ENCODE assay signal across 8 cellular contexts in genomic region chr11:67352546-67353316, GRCh38. TPM values are rescaled to one million over a fixed set of nuclear protein-coding genes. Genes with fewer than 3 reads are reported as not detected.
A peak's percentile ranks its signal among the peaks of the same experiment; 100 is the strongest.
DNase-seq lines count a peak whose midpoint lies in the region; ATAC-seq, FAIRE-seq and TF ChIP-seq lines count a peak whose summit lies in the region.

No MANE protein-coding gene starts in this region.

- no peaks in the 10 kb centered on the region for H3K36me3 ChIP-seq in SJCRH30
- no peaks in the 10 kb centered on the region for H3K36me3 ChIP-seq in H1 (ENCODE audit: control insufficient read depth in 2 of 4, insufficient read depth in 4 of 4, low read length in 3 of 4)
- no peaks in the 10 kb centered on the region for H3K36me3 ChIP-seq in muscle layer of colon (ENCODE audit: insufficient read depth, low read length)

- H3K27me3 ChIP-seq in SJCRH30 = no peaks in the 10 kb centered on the region
- H3K27me3 ChIP-seq in H1 (replicated peaks in 1 of 4; ENCODE audit: control insufficient read depth in 3 of 4, extremely low read depth in 1 of 4, insufficient read depth in 3 of 4, low read length in 3 of 4) = no peaks in the 10 kb centered on the region; a peak in 1 of 7 replicates
- no peaks in the 10 kb centered on the region for H3K27me3 ChIP-seq in muscle layer of colon (ENCODE audit: control insufficient read depth in 1 of 2, insufficient read depth in 2 of 2, low read length in 2 of 2)

- DNase-seq in AML-193 (lab: John Stamatoyannopoulos, UW) (peak; percentile 27 to 34), SJCRH30 (no peak), H1 (ENCODE audit: low read depth in 1 of 2, low spot score in 2 of 2) (no peak), dedifferentiated amniotic fluid mesenchymal stem cell (ENCODE audit: extremely low spot score) (no peak), globus pallidus (ENCODE audit: low spot score) (no peak)

- peak overlapping the region; percentile 69; the same call in 1 of the 2 replicates for H4K8ac ChIP-seq in H1 (ENCODE audit: extremely low read depth, insufficient read depth, low read length)

- no peak overlapping the region for H3K56ac ChIP-seq in H1 (replicated peaks; ENCODE audit: insufficient read length, low read depth, low read length)

- no peak overlapping the region for H3K23ac ChIP-seq in H1 (ENCODE audit: insufficient read length)

- peak overlapping the region; percentile 72 for H2BK15ac ChIP-seq in H1 (ENCODE audit: low read length)

- H3K4me3 ChIP-seq in SJCRH30 (peak overlapping the region; percentile 57), H1 (ENCODE audit: extremely low read depth in 1 of 4, insufficient read depth in 2 of 4, low read depth in 3 of 4, low read length in 4 of 4) (peak overlapping the region; percentile 57 to 78 (median 73)), muscle layer of colon (ENCODE audit: low read depth in 1 of 2, low read length in 2 of 2) (peak overlapping the region; percentile 89 to 93)

- H3K4me1 ChIP-seq in SJCRH30 (peaks cover 38% of the 10 kb centered on the region), H1 (replicated peaks in 1 of 4; ENCODE audit: control insufficient read depth in 3 of 4, insufficient read depth in 4 of 4, low read length in 3 of 4) (peaks cover 0 to 18% (median 15%) of the 10 kb centered on the region in 4 experiments; a peak in 6 of 7 replicates), muscle layer of colon (ENCODE audit: insufficient read depth, low read length) (peaks cover 52% of the 10 kb centered on the region)

- peak overlapping the region; percentile 90 to 94 for H3K4me2 ChIP-seq in H1 (ENCODE audit: insufficient read depth in 1 of 2, low read depth in 2 of 2, low read length in 2 of 2)

- no peaks in the 10 kb centered on the region for H3K79me2 ChIP-seq in H1 (ENCODE audit: control insufficient read depth in 1 of 2, insufficient read depth in 2 of 2, low read length in 2 of 2)

- H3K9ac ChIP-seq in H1 (replicated peaks in 1 of 4; ENCODE audit: extremely low read depth in 1 of 4, low read depth in 3 of 4, low read length in 3 of 4) (peak overlapping the region in 3 of 4 experiments; percentile 41 to 62 (median 51); a peak in 5 of 7 replicates), muscle layer of colon (ENCODE audit: low read length) (peak overlapping the region; percentile 83)

- H4K91ac ChIP-seq in H1 (replicated peaks; ENCODE audit: insufficient read length, low read length) = peak overlapping the region; percentile 11

- H3K27ac ChIP-seq in SJCRH30 (peak overlapping the region; percentile 100), H1 (ENCODE audit: low read depth, low read length) (peak overlapping the region; percentile 72; the same call in 1 of the 2 replicates), muscle layer of colon (ENCODE audit: low read depth, low read length) (peak overlapping the region; percentile 98)

- H3K9me3 ChIP-seq in SJCRH30 (replicated peaks) (no peaks in the 10 kb centered on the region), H1 (ENCODE audit: insufficient read depth in 2 of 2, low read depth in 1 of 2, low read length in 1 of 2) (no peaks in the 10 kb centered on the region), muscle layer of colon (ENCODE audit: low read length) (no peaks in the 10 kb centered on the region)

- TF ChIP-seq POLR2A in H1 (IDR thresholded peaks at IDR 0.05; ENCODE audit: control extremely low read depth in 1 of 2, low read depth in 2 of 2, low read length in 2 of 2) = no peak

- H2BK5ac ChIP-seq in H1 (ENCODE audit: low read depth, low read length) = peak overlapping the region; percentile 76

- no peak for TF ChIP-seq CTCF in H1 (IDR thresholded peaks at IDR 0.05; ENCODE audit: control extremely low read depth in 1 of 3, insufficient read depth in 1 of 3, low read depth in 1 of 3, low read length in 3 of 3)

- H3K79me1 ChIP-seq in H1 (ENCODE audit: low read depth, low read length) = peaks cover 2% of the 10 kb centered on the region; the same call in 1 of the 2 replicates

- H4K5ac ChIP-seq in H1 (ENCODE audit: insufficient read length, low read depth, low read length) = peak overlapping the region; percentile 95

- no peak overlapping the region for H2AK5ac ChIP-seq in H1 (ENCODE audit: low read depth, low read length)

- WGBS in H1 (ENCODE audit: extremely low coverage in 1 of 2, insufficient coverage in 1 of 2, insufficient read length in 1 of 2, insufficient replicate concordance in 2 of 2, low coverage in 1 of 2, low lambda C conversion rate in 2 of 2, missing lambda C conversion rate in 1 of 2), 2 experiments = 35% methylated on average over 23 of the region's 25 CpGs; no CpG with 5 or more reads in 1 of the 2 experiments

- no peak overlapping the region for H3K14ac ChIP-seq in H1 (ENCODE audit: insufficient read length)

- peaks cover 0 to 3% of the 10 kb centered on the region in 2 experiments for H4K20me1 ChIP-seq in H1 (replicated peaks in 1 of 2; ENCODE audit: control insufficient read depth in 1 of 2, insufficient read depth in 2 of 2, low read length in 2 of 2)

- POLR2A ChIA-PET in H1 (lab: Charles Lee; ENCODE audit: partially characterized antibody) = interaction anchor here (0.7 to 3.4 kb wide), 17 partner anchors 14 to 231 kb away, joined by 3 to 16 read pairs (median 4); partner anchors contain the start of genes GSTP1 and RAD9A

- peak overlapping the region; percentile 60; the same call in 1 of the 2 replicates for H3K18ac ChIP-seq in H1 (ENCODE audit: extremely low read depth, low read length)

- no peak overlapping the region for H2BK20ac ChIP-seq in H1 (ENCODE audit: low read length)

- no peak for FAIRE-seq in H1 (lab: Jason Lieb, UNC)

- CTCF ChIA-PET in H1 (lab: Charles Lee; ENCODE audit: partially characterized antibody) = interaction anchor here (0.7 to 20.0 kb wide), 10 partner anchors 9 to 195 kb away, joined by 3 to 1305 read pairs (median 19); partner anchors contain the start of genes CLCF1, PPP1CA, RAD9A and TBC1D10C

- no peak overlapping the region for H2BK120ac ChIP-seq in H1 (replicated peaks; ENCODE audit: low read depth, low read length)

- H2BK12ac ChIP-seq in H1 (ENCODE audit: low read depth, low read length) = no peak overlapping the region

- TF ChIP-seq RAD21 in H1 (IDR thresholded peaks at IDR 0.05 in 1 of 2, conservative IDR thresholded peaks at IDR 0.05 in 1 of 2; ENCODE audit: low read depth in 2 of 2, low read length in 2 of 2) = no peak

- H3K4ac ChIP-seq in H1 (replicated peaks; ENCODE audit: insufficient read length, low read depth, low read length) = no peak overlapping the region

- ATAC-seq in GM18868 (IDR thresholded peaks at IDR 0.05; ENCODE audit: unreplicated experiment) (peak; percentile 2), HG03342 (IDR thresholded peaks at IDR 0.05; ENCODE audit: unreplicated experiment) (peak; percentile 17)

- no peak overlapping the region for H2AFZ ChIP-seq in H1 (ENCODE audit: low read length)

- TF ChIP-seq EP300 in H1 (IDR thresholded peaks at IDR 0.05; ENCODE audit: borderline replicate concordance in 1 of 2, low read depth in 2 of 2, low read length in 2 of 2) = no peak

- peaks cover 8% of the 10 kb centered on the region; the same call in 1 of the 2 replicates for H3K23me2 ChIP-seq in H1 (ENCODE audit: low read depth, low read length)

RNA-seq across cellular contexts. Expression of gene POLD4, which starts 0.6 kb away (rescaled TPM):
- 35.4 and 37.5 TPM in 2 replicates for total RNA-seq in SJCRH30 (2014; rRNA removed; shearing (Covaris generic))
- total RNA-seq in H1 (2021; fragmentation: NEBNext Ultra II Directional; extraction: Animal tissue kit (Norgen Biotek cat#: 25700)) = 18.5 and 21.2 TPM in 2 replicates
- 46.7 and 72.0 TPM in 2 replicates for polyA plus RNA-seq in H1 (2011; rRNA removed)
- polyA plus RNA-seq in H1 (2011; cell fraction: cytosol; rRNA removed) = 40.6 TPM
- polyA plus RNA-seq in H1 (2011; cell fraction: nucleus; rRNA removed) = 35.3 TPM
- polyA plus RNA-seq in H1 (2012, experiment 1 of 2) = 18.8 to 31.5 TPM (median 27.6 TPM) in 4 replicates
- 33.8 TPM for polyA plus RNA-seq in H1 (2012, experiment 2 of 2)
- polyA plus RNA-seq in H1 (2013, experiment 1 of 2) = 25.0 TPM
- polyA plus RNA-seq in H1 (2013, experiment 2 of 2) = 25.1 TPM
- polyA minus RNA-seq in H1 (2011; rRNA and poly(A)+ RNA removed) = 6.8 and 7.2 TPM in 2 replicates
- 12.2 TPM for polyA minus RNA-seq in H1 (2011; cell fraction: cytosol; rRNA and poly(A)+ RNA removed)
- 11.0 TPM for polyA minus RNA-seq in H1 (2011; cell fraction: nucleus; rRNA and poly(A)+ RNA removed)

RNA-seq across cellular contexts. Expression of gene CLCF1, which starts 20.7 kb away (rescaled TPM):
- 5.2 and 6.1 TPM in 2 replicates for total RNA-seq in SJCRH30 (2014; rRNA removed; shearing (Covaris generic))
- total RNA-seq in H1 (2021; fragmentation: NEBNext Ultra II Directional; extraction: Animal tissue kit (Norgen Biotek cat#: 25700)) = 0.32 and 0.57 TPM in 2 replicates
- polyA plus RNA-seq in H1 (2011; rRNA removed) = 1.2 and 2.6 TPM in 2 replicates
- 1.0 TPM for polyA plus RNA-seq in H1 (2011; cell fraction: cytosol; rRNA removed)
- polyA plus RNA-seq in H1 (2011; cell fraction: nucleus; rRNA removed) = 2.7 TPM
- 0.81 to 1.2 TPM (median 1.0 TPM) in 4 replicates for polyA plus RNA-seq in H1 (2012, experiment 1 of 2)
- polyA plus RNA-seq in H1 (2012, experiment 2 of 2) = 0.81 TPM
- 0.95 TPM for polyA plus RNA-seq in H1 (2013, experiment 1 of 2)
- 0.66 TPM for polyA plus RNA-seq in H1 (2013, experiment 2 of 2)
- polyA minus RNA-seq in H1 (2011; rRNA and poly(A)+ RNA removed) = 0.54 TPM in 2 replicates
- polyA minus RNA-seq in H1 (2011; cell fraction: cytosol; rRNA and poly(A)+ RNA removed) = not detected
- polyA minus RNA-seq in H1 (2011; cell fraction: nucleus; rRNA and poly(A)+ RNA removed) = 0.40 TPM

RNA-seq across cellular contexts. Expression of gene RAD9A, which starts 39.1 kb away (rescaled TPM):
- total RNA-seq in SJCRH30 (2014; rRNA removed; shearing (Covaris generic)) = 9.4 and 11.7 TPM in 2 replicates
- 20.8 and 22.2 TPM in 2 replicates for total RNA-seq in H1 (2021; fragmentation: NEBNext Ultra II Directional; extraction: Animal tissue kit (Norgen Biotek cat#: 25700))
- 25.5 and 29.6 TPM in 2 replicates for polyA plus RNA-seq in H1 (2011; rRNA removed)
- polyA plus RNA-seq in H1 (2011; cell fraction: cytosol; rRNA removed) = 25.1 TPM
- polyA plus RNA-seq in H1 (2011; cell fraction: nucleus; rRNA removed) = 76.6 TPM
- polyA plus RNA-seq in H1 (2012, experiment 1 of 2) = 19.7 to 23.9 TPM (median 22.6 TPM) in 4 replicates
- polyA plus RNA-seq in H1 (2012, experiment 2 of 2) = 19.6 TPM
- polyA plus RNA-seq in H1 (2013, experiment 1 of 2) = 19.6 TPM
- 18.6 TPM for polyA plus RNA-seq in H1 (2013, experiment 2 of 2)
- 5.9 and 10.4 TPM in 2 replicates for polyA minus RNA-seq in H1 (2011; rRNA and poly(A)+ RNA removed)
- 10.0 TPM for polyA minus RNA-seq in H1 (2011; cell fraction: cytosol; rRNA and poly(A)+ RNA removed)
- 17.6 TPM for polyA minus RNA-seq in H1 (2011; cell fraction: nucleus; rRNA and poly(A)+ RNA removed)

RNA-seq across cellular contexts. Expression of gene PPP1CA, which starts 48.9 kb away (rescaled TPM):
- 169 and 197 TPM in 2 replicates for total RNA-seq in SJCRH30 (2014; rRNA removed; shearing (Covaris generic))
- 198 and 210 TPM in 2 replicates for total RNA-seq in H1 (2021; fragmentation: NEBNext Ultra II Directional; extraction: Animal tissue kit (Norgen Biotek cat#: 25700))
- polyA plus RNA-seq in H1 (2011; rRNA removed) = 359 and 430 TPM in 2 replicates
- 274 TPM for polyA plus RNA-seq in H1 (2011; cell fraction: cytosol; rRNA removed)
- polyA plus RNA-seq in H1 (2011; cell fraction: nucleus; rRNA removed) = 218 TPM
- polyA plus RNA-seq in H1 (2012, experiment 1 of 2) = 139 to 201 TPM (median 197 TPM) in 4 replicates
- 283 TPM for polyA plus RNA-seq in H1 (2012, experiment 2 of 2)
- polyA plus RNA-seq in H1 (2013, experiment 1 of 2) = 157 TPM
- 156 TPM for polyA plus RNA-seq in H1 (2013, experiment 2 of 2)
- polyA minus RNA-seq in H1 (2011; rRNA and poly(A)+ RNA removed) = 140 and 166 TPM in 2 replicates
- 98.8 TPM for polyA minus RNA-seq in H1 (2011; cell fraction: cytosol; rRNA and poly(A)+ RNA removed)
- polyA minus RNA-seq in H1 (2011; cell fraction: nucleus; rRNA and poly(A)+ RNA removed) = 65.8 TPM

RNA-seq across cellular contexts. Expression of gene SSH3, which starts 49.4 kb away (rescaled TPM):
- total RNA-seq in SJCRH30 (2014; rRNA removed; shearing (Covaris generic)) = 2.5 TPM in 2 replicates
- 19.8 and 23.6 TPM in 2 replicates for total RNA-seq in H1 (2021; fragmentation: NEBNext Ultra II Directional; extraction: Animal tissue kit (Norgen Biotek cat#: 25700))
- polyA plus RNA-seq in H1 (2011; rRNA removed) = 16.9 and 23.6 TPM in 2 replicates
- 19.8 TPM for polyA plus RNA-seq in H1 (2011; cell fraction: cytosol; rRNA removed)
- 80.6 TPM for polyA plus RNA-seq in H1 (2011; cell fraction: nucleus; rRNA removed)
- polyA plus RNA-seq in H1 (2012, experiment 1 of 2) = 23.8 to 38.6 TPM (median 31.8 TPM) in 4 replicates
- polyA plus RNA-seq in H1 (2012, experiment 2 of 2) = 16.9 TPM
- 49.3 TPM for polyA plus RNA-seq in H1 (2013, experiment 1 of 2)
- polyA plus RNA-seq in H1 (2013, experiment 2 of 2) = 53.9 TPM
- 6.9 and 9.6 TPM in 2 replicates for polyA minus RNA-seq in H1 (2011; rRNA and poly(A)+ RNA removed)
- 12.3 TPM for polyA minus RNA-seq in H1 (2011; cell fraction: cytosol; rRNA and poly(A)+ RNA removed)
- 14.5 TPM for polyA minus RNA-seq in H1 (2011; cell fraction: nucleus; rRNA and poly(A)+ RNA removed)

Comparison
In these comparisons a context has a peak if more than half of its experiments do, and no peak if none do; other contexts are left out.
1. DNase-seq: peak in AML-193 (2 of 2); none in SJCRH30 (0 of 2), H1 (0 of 2), dedifferentiated amniotic fluid mesenchymal stem cell (single experiment) and globus pallidus (single experiment).
2. Peak in every context shown above with its lines, with median percentiles within 50 percentile points of each other: H3K27ac ChIP-seq and H3K4me3 ChIP-seq.